In genomic region chr11:46846510-46846830, GRCh38 we compare ENCODE assay signal across 8 cellular contexts. TPM values are rescaled to one million over a fixed set of nuclear protein-coding genes. Genes with fewer than 3 reads are reported as not detected.
DNase-seq lines count a peak whose midpoint lies in the region; ATAC-seq and TF ChIP-seq lines count a peak whose summit lies in the region.

No MANE protein-coding gene starts in this region.

- H3K27ac ChIP-seq in ACC112 (ENCODE audit: low read depth, low read length) (no peak overlapping the region), SJSA1 (no peak overlapping the region; the same call in 1 of the 2 replicates), right cardiac atrium (ENCODE audit: low read length) (no peak overlapping the region), stomach (peak overlapping the region in 3 of 5 donors; percentile 82 to 93 (median 91))

- H3K27me3 ChIP-seq in ACC112 (ENCODE audit: insufficient read depth, low read length) (no peaks in the 10 kb centered on the region), SJSA1 (replicated peaks) (no peaks in the 10 kb centered on the region), right cardiac atrium (ENCODE audit: control insufficient read depth, insufficient read depth) (no peaks in the 10 kb centered on the region), stomach (no peaks in the 10 kb centered on the region)

- WGBS in right cardiac atrium, result 5% methylated on average over 6 of the region's 6 CpGs
- 2 to 7% (median 5%) methylated on average over 6 of the region's 6 CpGs for WGBS in stomach, 5 donors

- DNase-seq in SJSA1 (ENCODE audit: low read depth in 1 of 2, low spot score in 2 of 2) (no peak), right cardiac atrium (no peak), stomach (no peak)
- DNase-seq in stimulated activated CD4-positive, alpha-beta T cell treated with anti-CD3 and anti-CD28 coated beads, Interleukin-4, amount 100 ng/mL, for 4 hours, result no peak
- no peak for DNase-seq in stimulated activated CD8-positive, alpha-beta memory T cell treated with anti-CD3 and anti-CD28 coated beads, Interleukin-4, amount 100 ng/mL, for 48 hours

- peak overlapping the region; percentile 90 for H2AFZ ChIP-seq in ACC112 (ENCODE audit: low read length, unreplicated experiment)

- H3K79me2 ChIP-seq in ACC112 (ENCODE audit: control insufficient read depth, insufficient read depth, low read length, unreplicated experiment), result peaks cover 45% of the 10 kb centered on the region

- no peak for TF ChIP-seq CTCF in stomach (IDR thresholded peaks at IDR 0.05)

- H3K36me3 ChIP-seq in ACC112 (ENCODE audit: insufficient read depth, low read length) (peaks cover 5% of the 10 kb centered on the region; the same call in 1 of the 2 replicates), SJSA1 (peaks cover 24% of the 10 kb centered on the region), stomach (no peaks in the 10 kb centered on the region)

- H3K4me3 ChIP-seq in ACC112 (ENCODE audit: low read depth, low read length) (peak overlapping the region; percentile 80), SJSA1 (peak overlapping the region; percentile 97), right cardiac atrium (ENCODE audit: low read length) (peak overlapping the region; percentile 60), stomach (peak overlapping the region; percentile 82 to 90 (median 86))

- H3K9me3 ChIP-seq in SJSA1 (replicated peaks) (no peaks in the 10 kb centered on the region), right cardiac atrium (ENCODE audit: control insufficient read depth, low read length) (no peaks in the 10 kb centered on the region), stomach (peaks cover 0 to 6% (median 2%) of the 10 kb centered on the region in 4 donors)

- TF ChIP-seq EP300 in stomach (IDR thresholded peaks at IDR 0.05), result no peak

- no peak for TF ChIP-seq POLR2A in stomach (IDR thresholded peaks at IDR 0.05)

- ATAC-seq in GM21528 (IDR thresholded peaks at IDR 0.05; ENCODE audit: low FRiP score, unreplicated experiment), result peak; percentile 10
- peak; percentile 4 to 28 for ATAC-seq in right cardiac atrium
- no peak for ATAC-seq in GM21515 (IDR thresholded peaks at IDR 0.05; ENCODE audit: unreplicated experiment)

- intact Hi-C loops in right cardiac atrium (cut with DNase I), result no loop called here
- intact Hi-C loops in stomach (cut with DNase I; ENCODE audit: low total_unique reads), result no loop called here

- H3K4me1 ChIP-seq in ACC112 (ENCODE audit: control insufficient read depth, insufficient read depth, low read length, unreplicated experiment) (peaks cover 7% of the 10 kb centered on the region), SJSA1 (replicated peaks) (peaks cover 22% of the 10 kb centered on the region), right cardiac atrium (ENCODE audit: control insufficient read depth, insufficient read depth, low read length) (no peaks in the 10 kb centered on the region), stomach (peaks cover 12 to 42% (median 27%) of the 10 kb centered on the region in 4 donors)

RNA-seq across cellular contexts. Expression of gene CKAP5, which starts 0.4 kb away (rescaled TPM):
- total RNA-seq in SJSA1 (2014; rRNA removed; shearing (Covaris generic)), result 106 and 123 TPM in 2 replicates
- total RNA-seq in right cardiac atrium (10 to 100 TPM; 55.1 to 66.8 (median 65.0) TPM), stomach (100 to 1,000 TPM in 2 of 5 donors, 10 to 100 TPM in 3; 35.4 to 327 (median 58.9) TPM)
- polyA plus RNA-seq in right cardiac atrium (20.6 TPM), stomach (1 to 10 TPM; 7.3 to 8.0 (median 7.6) TPM)

Comparison
In these comparisons a context has a peak if more than half of its experiments do, and no peak if none do; other contexts are left out.
1. H3K27ac ChIP-seq: peak in stomach (3 of 5); none in ACC112 (single experiment), SJSA1 (single experiment) and right cardiac atrium (single experiment).
2. Peak in every context shown above with its lines, with median percentiles within 50 percentile points of each other: H3K4me3 ChIP-seq.